In the genomic region with DNA sequence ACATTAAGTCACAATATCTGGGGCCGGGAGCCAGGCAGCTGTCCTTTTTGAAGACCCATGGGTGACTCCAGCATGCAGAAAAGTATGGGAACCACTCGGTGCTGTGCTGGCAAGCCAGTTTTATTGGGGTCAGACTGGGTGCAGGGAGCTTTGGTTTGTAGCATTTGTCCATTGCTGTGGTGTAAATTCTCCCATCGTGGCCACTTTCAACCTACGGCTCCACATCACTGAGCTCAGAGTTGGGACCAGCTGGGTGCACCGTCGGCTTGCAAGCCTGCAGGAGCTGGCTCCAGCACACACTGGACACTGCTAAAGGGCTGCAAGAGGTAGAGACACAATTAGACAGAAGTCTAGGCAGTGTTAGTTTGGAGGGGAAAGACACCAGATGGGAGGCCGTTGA, we compare ENCODE assay signal across 19 cellular contexts.
DNase-seq lines count a peak whose midpoint lies in the region; ATAC-seq, FAIRE-seq and TF ChIP-seq lines count a peak whose summit lies in the region.
"Had no signal": no experiment of that assay in that cellular context is flagged by ENCODE, and none has a peak within 500 bp of the region (broad histone marks: within the 10 kb centered on the region; RNA-seq: fewer than 3 reads in every experiment).

No MANE protein-coding gene starts in this region.

- ATAC-seq in left ventricle myocardium superior (no peak), right cardiac atrium (no peak)
- ATAC-seq: Right ventricle myocardium inferior had no signal

- POLR2A ChIA-PET in RWPE1 (lab: Yijun Ruan, JAX; ENCODE audit: low non-redundant PET) = no interaction called here

- peak overlapping the region; percentile 48 for H3K27ac Mint-ChIP-seq in type B pancreatic cell

- no peaks in the 10 kb centered on the region for H3K27me3 ChIP-seq in right cardiac atrium (ENCODE audit: control insufficient read depth, insufficient read depth)
- H3K27me3 ChIP-seq in vagina = no peaks in the 10 kb centered on the region
- H3K27me3 ChIP-seq in WERI-Rb-1 (ENCODE audit: insufficient read depth, low read depth, severe bottlenecking) = no peaks in the 10 kb centered on the region

- no peaks in the 10 kb centered on the region for H3K9me3 ChIP-seq in right cardiac atrium (ENCODE audit: control insufficient read depth, low read length)
- no peaks in the 10 kb centered on the region for H3K9me3 ChIP-seq in kidney (ENCODE audit: control insufficient read depth in 1 of 2, low read length in 2 of 2)
- no peaks in the 10 kb centered on the region for H3K9me3 ChIP-seq in vagina
- no peaks in the 10 kb centered on the region for H3K9me3 ChIP-seq in WERI-Rb-1 (ENCODE audit: severe bottlenecking)

- H3K4me1 Mint-ChIP-seq in type B pancreatic cell (ENCODE audit: unreplicated experiment) = peaks cover 4% of the 10 kb centered on the region
- H3K4me1 Mint-ChIP-seq: CD14-positive monocyte had no signal

- peaks cover 4% of the 10 kb centered on the region for H3K4me1 ChIP-seq in right cardiac atrium (ENCODE audit: control insufficient read depth, insufficient read depth, low read length)
- no peaks in the 10 kb centered on the region for H3K4me1 ChIP-seq in kidney (ENCODE audit: control insufficient read depth in 1 of 2, insufficient read depth in 1 of 2, low read depth in 1 of 2, low read length in 2 of 2)
- peaks cover under 1% of the 10 kb centered on the region for H3K4me1 ChIP-seq in vagina

- peak; percentile 5 for DNase-seq in left ventricle myocardium superior
- DNase-seq in right cardiac atrium = no peak
- no peak for DNase-seq in RWPE1 (ENCODE audit: low spot score)
- peak; percentile 36 for DNase-seq in kidney
- no peak for DNase-seq in type B pancreatic cell (ENCODE audit: extremely low spot score, unreplicated experiment)
- no peak for DNase-seq in vagina (ENCODE audit: extremely low spot score in 2 of 2)
- DNase-seq in WERI-Rb-1 = no peak
- DNase-seq in GM12891 (ENCODE audit: insufficient read length, low spot score) = no peak
- DNase-seq: DMS 273 treated with DMSO at 0.1 percent for 48 hours, GF-D8, KBM-7, NCI-H1436 treated with DMSO at 0.1 percent for 48 hours, NCI-H2081 treated with DMSO at 0.1 percent for 48 hours, NCI-H510A treated with DMSO at 0.1 percent for 48 hours had no signal

- TF ChIP-seq CTCF in RWPE1 (conservative IDR thresholded peaks at IDR 0.05; ENCODE audit: low read depth) (no peak), kidney (IDR thresholded peaks at IDR 0.05; ENCODE audit: borderline replicate concordance, extremely low read depth, insufficient read depth) (no peak), type B pancreatic cell (conservative IDR thresholded peaks at IDR 0.05) (no peak), vagina (IDR thresholded peaks at IDR 0.05) (no peak), WERI-Rb-1 (IDR thresholded peaks at IDR 0.05; ENCODE audit: low read depth, low read length) (no peak)

- H3K27me3 Mint-ChIP-seq in type B pancreatic cell = no peaks in the 10 kb centered on the region

- no peak overlapping the region for H3K4me3 ChIP-seq in right cardiac atrium (ENCODE audit: low read length)
- H3K4me3 ChIP-seq in kidney (ENCODE audit: low read length in 2 of 2) = no peak overlapping the region
- no peak overlapping the region for H3K4me3 ChIP-seq in vagina
- H3K4me3 ChIP-seq in WERI-Rb-1 (ENCODE audit: low read depth, low read length) = no peak overlapping the region

- no peak overlapping the region for H3K9ac ChIP-seq in kidney (ENCODE audit: low read length in 2 of 2)

- H3K4me3 Mint-ChIP-seq in type B pancreatic cell = no peak overlapping the region
- H3K4me3 Mint-ChIP-seq: CD14-positive monocyte had no signal

- H3K9me3 Mint-ChIP-seq in type B pancreatic cell = no peaks in the 10 kb centered on the region

- CTCF ChIA-PET in RWPE1 (lab: Yijun Ruan, JAX) = no interaction called here

- peaks cover 12% of the 10 kb centered on the region for H3K36me3 Mint-ChIP-seq in type B pancreatic cell

- WGBS in right cardiac atrium = 93% methylated on average over 7 of the region's 7 CpGs

- FAIRE-seq in kidney (lab: Jason Lieb, UNC) (no peak), GM12891 (lab: Jason Lieb, UNC) (no peak)
- FAIRE-seq: GM12892, H54 had no signal

- intact Hi-C loops in left ventricle myocardium superior (cut with micrococcal nuclease) (no loop called here), right cardiac atrium (cut with DNase I) (loop anchor here in 1 of 4 donors (10.0 kb wide), 1 partner anchor 64 kb away; the partner anchor contains the start of gene SYNJ2), kidney (cut with DNase I) (no loop called here), vagina (cut with DNase I) (no loop called here)

- TF ChIP-seq POLR2A in vagina (IDR thresholded peaks at IDR 0.05) (no peak), GM12891 (IDR thresholded peaks at IDR 0.05; ENCODE audit: low read depth, low read length) (no peak)

- H3K36me3 ChIP-seq in kidney (ENCODE audit: control insufficient read depth in 1 of 2, insufficient read depth in 2 of 2, low read length in 2 of 2) (no peaks in the 10 kb centered on the region), vagina (no peaks in the 10 kb centered on the region), WERI-Rb-1 (peaks cover 7% of the 10 kb centered on the region)

- H3K27ac ChIP-seq in right cardiac atrium (ENCODE audit: low read length) (no peak overlapping the region), RWPE1 (peak overlapping the region; percentile 48; the same call in 1 of the 2 replicates), kidney (ENCODE audit: low read depth in 2 of 2, low read length in 2 of 2) (no peak overlapping the region), vagina (no peak overlapping the region), WERI-Rb-1 (no peak overlapping the region)
- H3K27ac ChIP-seq: HL-60 had no signal

TF ChIP-seq in GM12891, 5 proteins besides CTCF, POLR2A, EP300 and RAD21:
- TF ChIP-seq SPI1 (IDR thresholded peaks at IDR 0.05; ENCODE audit: low read depth, low read length) = no peak
- no peak for TF ChIP-seq POU2F2 (IDR thresholded peaks at IDR 0.05; ENCODE audit: low read depth, low read length)
- no peak for TF ChIP-seq PAX5 (IDR thresholded peaks at IDR 0.05; ENCODE audit: insufficient read depth, low read length, severe bottlenecking)
- no peak for TF ChIP-seq TAF1 (IDR thresholded peaks at IDR 0.05; ENCODE audit: low read depth, low read length)
- TF ChIP-seq POLR2AphosphoS5 (IDR thresholded peaks at IDR 0.05; ENCODE audit: low read depth, low read length) = no peak

Comparison
In these comparisons a context has a peak if more than half of its experiments do, and no peak if none do; other contexts are left out.
1. DNase-seq: peak in left ventricle myocardium superior (single experiment) and kidney (single experiment); none in right cardiac atrium (0 of 3), RWPE1 (single experiment), type B pancreatic cell (single experiment), vagina (0 of 2), WERI-Rb-1 (single experiment) and GM12891 (single experiment).